ENCODE assay signal across 1 cellular context in the genomic region with DNA sequence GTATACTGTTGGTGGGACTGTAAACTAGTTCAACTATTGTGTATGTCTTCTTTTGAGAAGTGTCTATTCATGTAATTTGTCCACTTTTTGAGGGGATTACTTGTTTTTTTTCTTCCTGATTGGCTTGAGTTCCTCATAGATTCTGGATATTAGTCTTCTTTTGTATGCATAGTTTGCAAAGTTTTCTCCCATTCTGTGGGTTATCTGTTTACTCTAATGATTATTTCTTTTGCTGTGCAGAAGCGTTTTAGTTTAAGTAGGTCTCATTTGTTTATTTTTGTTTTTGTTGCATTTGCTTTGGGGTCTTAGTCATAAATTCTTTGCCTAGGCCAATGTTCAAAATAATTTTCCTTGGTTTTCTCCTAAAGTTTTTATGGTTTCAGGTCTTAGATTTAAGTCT.
TF ChIP-seq lines count a peak whose summit lies in the region.

No MANE protein-coding gene starts in this region.

TF ChIP-seq in GM23338, 12 proteins besides CTCF, POLR2A, EP300 and RAD21:
- no peak for TF ChIP-seq CREB1 (CRISPR knock-in tag; IDR thresholded peaks at IDR 0.05; ENCODE audit: low read depth)
- TF ChIP-seq EZH2phosphoT487 (IDR thresholded peaks at IDR 0.05; ENCODE audit: unreplicated experiment) = no peak
- TF ChIP-seq, protein P1, sequence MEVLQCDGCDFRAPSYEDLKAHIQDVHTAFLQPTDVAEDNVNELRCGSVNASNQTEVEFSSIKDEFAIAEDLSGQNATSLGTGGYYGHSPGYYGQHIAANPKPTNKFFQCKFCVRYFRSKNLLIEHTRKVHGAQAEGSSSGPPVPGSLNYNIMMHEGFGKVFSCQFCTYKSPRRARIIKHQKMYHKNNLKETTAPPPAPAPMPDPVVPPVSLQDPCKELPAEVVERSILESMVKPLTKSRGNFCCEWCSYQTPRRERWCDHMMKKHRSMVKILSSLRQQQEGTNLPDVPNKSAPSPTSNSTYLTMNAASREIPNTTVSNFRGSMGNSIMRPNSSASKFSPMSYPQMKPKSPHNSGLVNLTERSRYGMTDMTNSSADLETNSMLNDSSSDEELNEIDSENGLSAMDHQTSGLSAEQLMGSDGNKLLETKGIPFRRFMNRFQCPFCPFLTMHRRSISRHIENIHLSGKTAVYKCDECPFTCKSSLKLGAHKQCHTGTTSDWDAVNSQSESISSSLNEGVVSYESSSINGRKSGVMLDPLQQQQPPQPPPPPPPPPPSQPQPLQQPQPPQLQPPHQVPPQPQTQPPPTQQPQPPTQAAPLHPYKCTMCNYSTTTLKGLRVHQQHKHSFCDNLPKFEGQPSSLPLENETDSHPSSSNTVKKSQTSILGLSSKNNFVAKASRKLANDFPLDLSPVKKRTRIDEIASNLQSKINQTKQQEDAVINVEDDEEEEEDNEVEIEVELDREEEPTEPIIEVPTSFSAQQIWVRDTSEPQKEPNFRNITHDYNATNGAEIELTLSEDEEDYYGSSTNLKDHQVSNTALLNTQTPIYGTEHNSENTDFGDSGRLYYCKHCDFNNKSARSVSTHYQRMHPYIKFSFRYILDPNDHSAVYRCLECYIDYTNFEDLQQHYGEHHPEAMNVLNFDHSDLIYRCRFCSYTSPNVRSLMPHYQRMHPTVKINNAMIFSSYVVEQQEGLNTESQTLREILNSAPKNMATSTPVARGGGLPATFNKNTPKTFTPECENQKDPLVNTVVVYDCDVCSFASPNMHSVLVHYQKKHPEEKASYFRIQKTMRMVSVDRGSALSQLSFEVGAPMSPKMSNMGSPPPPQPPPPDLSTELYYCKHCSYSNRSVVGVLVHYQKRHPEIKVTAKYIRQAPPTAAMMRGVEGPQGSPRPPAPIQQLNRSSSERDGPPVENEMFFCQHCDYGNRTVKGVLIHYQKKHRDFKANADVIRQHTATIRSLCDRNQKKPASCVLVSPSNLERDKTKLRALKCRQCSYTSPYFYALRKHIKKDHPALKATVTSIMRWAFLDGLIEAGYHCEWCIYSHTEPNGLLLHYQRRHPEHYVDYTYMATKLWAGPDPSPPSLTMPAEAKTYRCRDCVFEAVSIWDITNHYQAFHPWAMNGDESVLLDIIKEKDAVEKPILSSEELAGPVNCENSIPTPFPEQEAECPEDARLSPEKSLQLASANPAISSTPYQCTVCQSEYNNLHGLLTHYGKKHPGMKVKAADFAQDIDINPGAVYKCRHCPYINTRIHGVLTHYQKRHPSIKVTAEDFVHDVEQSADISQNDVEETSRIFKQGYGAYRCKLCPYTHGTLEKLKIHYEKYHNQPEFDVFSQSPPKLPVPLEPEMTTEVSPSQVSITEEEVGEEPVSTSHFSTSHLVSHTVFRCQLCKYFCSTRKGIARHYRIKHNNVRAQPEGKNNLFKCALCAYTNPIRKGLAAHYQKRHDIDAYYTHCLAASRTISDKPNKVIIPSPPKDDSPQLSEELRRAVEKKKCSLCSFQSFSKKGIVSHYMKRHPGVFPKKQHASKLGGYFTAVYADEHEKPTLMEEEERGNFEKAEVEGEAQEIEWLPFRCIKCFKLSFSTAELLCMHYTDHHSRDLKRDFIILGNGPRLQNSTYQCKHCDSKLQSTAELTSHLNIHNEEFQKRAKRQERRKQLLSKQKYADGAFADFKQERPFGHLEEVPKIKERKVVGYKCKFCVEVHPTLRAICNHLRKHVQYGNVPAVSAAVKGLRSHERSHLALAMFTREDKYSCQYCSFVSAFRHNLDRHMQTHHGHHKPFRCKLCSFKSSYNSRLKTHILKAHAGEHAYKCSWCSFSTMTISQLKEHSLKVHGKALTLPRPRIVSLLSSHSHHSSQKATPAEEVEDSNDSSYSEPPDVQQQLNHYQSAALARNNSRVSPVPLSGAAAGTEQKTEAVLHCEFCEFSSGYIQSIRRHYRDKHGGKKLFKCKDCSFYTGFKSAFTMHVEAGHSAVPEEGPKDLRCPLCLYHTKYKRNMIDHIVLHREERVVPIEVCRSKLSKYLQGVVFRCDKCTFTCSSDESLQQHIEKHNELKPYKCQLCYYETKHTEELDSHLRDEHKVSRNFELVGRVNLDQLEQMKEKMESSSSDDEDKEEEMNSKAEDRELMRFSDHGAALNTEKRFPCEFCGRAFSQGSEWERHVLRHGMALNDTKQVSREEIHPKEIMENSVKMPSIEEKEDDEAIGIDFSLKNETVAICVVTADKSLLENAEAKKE (CRISPR knock-in tag; IDR thresholded peaks at IDR 0.05) = no peak
- TF ChIP-seq EZH2 (IDR thresholded peaks at IDR 0.05; ENCODE audit: low read depth, unreplicated experiment) = no peak
- TF ChIP-seq STAT1 (IDR thresholded peaks at IDR 0.05; ENCODE audit: unreplicated experiment) = no peak
- TF ChIP-seq, protein P2, sequence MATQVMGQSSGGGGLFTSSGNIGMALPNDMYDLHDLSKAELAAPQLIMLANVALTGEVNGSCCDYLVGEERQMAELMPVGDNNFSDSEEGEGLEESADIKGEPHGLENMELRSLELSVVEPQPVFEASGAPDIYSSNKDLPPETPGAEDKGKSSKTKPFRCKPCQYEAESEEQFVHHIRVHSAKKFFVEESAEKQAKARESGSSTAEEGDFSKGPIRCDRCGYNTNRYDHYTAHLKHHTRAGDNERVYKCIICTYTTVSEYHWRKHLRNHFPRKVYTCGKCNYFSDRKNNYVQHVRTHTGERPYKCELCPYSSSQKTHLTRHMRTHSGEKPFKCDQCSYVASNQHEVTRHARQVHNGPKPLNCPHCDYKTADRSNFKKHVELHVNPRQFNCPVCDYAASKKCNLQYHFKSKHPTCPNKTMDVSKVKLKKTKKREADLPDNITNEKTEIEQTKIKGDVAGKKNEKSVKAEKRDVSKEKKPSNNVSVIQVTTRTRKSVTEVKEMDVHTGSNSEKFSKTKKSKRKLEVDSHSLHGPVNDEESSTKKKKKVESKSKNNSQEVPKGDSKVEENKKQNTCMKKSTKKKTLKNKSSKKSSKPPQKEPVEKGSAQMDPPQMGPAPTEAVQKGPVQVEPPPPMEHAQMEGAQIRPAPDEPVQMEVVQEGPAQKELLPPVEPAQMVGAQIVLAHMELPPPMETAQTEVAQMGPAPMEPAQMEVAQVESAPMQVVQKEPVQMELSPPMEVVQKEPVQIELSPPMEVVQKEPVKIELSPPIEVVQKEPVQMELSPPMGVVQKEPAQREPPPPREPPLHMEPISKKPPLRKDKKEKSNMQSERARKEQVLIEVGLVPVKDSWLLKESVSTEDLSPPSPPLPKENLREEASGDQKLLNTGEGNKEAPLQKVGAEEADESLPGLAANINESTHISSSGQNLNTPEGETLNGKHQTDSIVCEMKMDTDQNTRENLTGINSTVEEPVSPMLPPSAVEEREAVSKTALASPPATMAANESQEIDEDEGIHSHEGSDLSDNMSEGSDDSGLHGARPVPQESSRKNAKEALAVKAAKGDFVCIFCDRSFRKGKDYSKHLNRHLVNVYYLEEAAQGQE (IDR thresholded peaks at IDR 0.05; ENCODE audit: unreplicated experiment) = no peak
- TF ChIP-seq NANOG (IDR thresholded peaks at IDR 0.05; ENCODE audit: borderline replicate concordance) = no peak
- TF ChIP-seq ZNF331 (CRISPR knock-in tag; IDR thresholded peaks at IDR 0.05; ENCODE audit: low read depth) = no peak
- no peak for TF ChIP-seq JUNB (IDR thresholded peaks at IDR 0.05; ENCODE audit: unreplicated experiment)
- no peak for TF ChIP-seq POLR2AphosphoS5 (IDR thresholded peaks at IDR 0.05; ENCODE audit: low read depth)
- TF ChIP-seq ETS1 (IDR thresholded peaks at IDR 0.05) = no peak
- TF ChIP-seq ZNF114 (CRISPR knock-in tag; IDR thresholded peaks at IDR 0.05) = no peak
